In the genomic region with DNA sequence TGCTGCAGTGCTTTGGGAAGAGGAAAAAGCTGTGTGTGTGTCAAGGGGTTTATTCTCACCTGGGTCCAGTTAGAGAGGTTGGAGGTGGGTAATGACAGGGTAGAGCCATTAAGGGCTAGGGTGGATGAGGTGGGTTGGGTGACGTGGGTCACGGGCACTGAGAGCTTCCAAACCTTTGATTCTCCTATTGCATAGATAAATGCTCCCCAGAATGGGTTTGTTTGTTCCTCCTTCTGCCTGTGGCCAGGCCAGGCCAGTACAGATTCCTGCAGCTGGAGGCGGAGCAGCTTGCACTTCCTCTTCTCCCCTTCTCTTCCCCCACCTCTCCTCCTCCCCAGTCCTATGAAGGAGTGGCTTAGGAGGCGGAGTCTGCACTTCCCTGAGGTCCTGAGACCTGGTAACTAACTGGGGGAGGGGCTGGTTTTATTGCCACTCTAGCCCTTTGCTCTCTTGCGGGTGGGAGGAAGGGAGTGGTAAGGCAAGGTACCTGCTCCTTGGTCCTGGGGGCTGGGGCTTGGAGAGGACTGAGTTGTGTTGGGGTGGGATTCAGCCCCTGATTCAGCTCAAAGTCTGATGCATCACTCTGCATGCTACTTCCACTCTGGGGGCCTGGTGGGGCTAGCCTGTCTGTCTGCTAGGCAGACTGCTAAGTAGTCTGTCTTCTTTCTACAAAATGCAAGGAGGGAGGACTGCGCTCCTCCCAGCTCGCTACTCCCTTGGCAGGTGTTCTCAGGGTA, we compare ENCODE assay signal across 6 cellular contexts. TPM values are rescaled to one million over a fixed set of nuclear protein-coding genes. Genes with fewer than 3 reads are reported as not detected.
A peak's percentile ranks its signal among the peaks of the same experiment; 100 is the strongest.
DNase-seq lines count a peak whose midpoint lies in the region; ATAC-seq and TF ChIP-seq lines count a peak whose summit lies in the region.

No MANE protein-coding gene starts in this region.

- TF ChIP-seq RAD21 in SK-N-SH (IDR thresholded peaks at IDR 0.05; ENCODE audit: low read length), result no peak

- H3K27ac ChIP-seq in SK-N-SH (ENCODE audit: low read depth in 2 of 2, low read length in 1 of 2), result no peak overlapping the region
- H3K27ac ChIP-seq in layer of hippocampus (ENCODE audit: low read depth, low read length), result peak overlapping the region; percentile 67

- no peaks in the 10 kb centered on the region for H3K36me3 ChIP-seq in SK-N-SH (replicated peaks in 1 of 2; ENCODE audit: control insufficient read depth in 1 of 2, insufficient read depth in 2 of 2, low read length in 1 of 2)

- WGBS in SK-N-SH (ENCODE audit: low lambda C conversion rate), result 100% methylated on average over 4 of the region's 7 CpGs

- no peak overlapping the region for H3K4me2 ChIP-seq in SK-N-SH

- ATAC-seq in HG03103 (IDR thresholded peaks at IDR 0.05; ENCODE audit: low read depth, unreplicated experiment) (peak; percentile 58), GM18870 (IDR thresholded peaks at IDR 0.05; ENCODE audit: unreplicated experiment) (no peak)

- in situ Hi-C loops in G401 (cut with HindIII; ENCODE audit: low sequenced_read_pairs), result no loop called here

- no peak overlapping the region for H3K4me3 ChIP-seq in SK-N-SH (ENCODE audit: low read depth in 2 of 2, low read length in 1 of 2)

- no peaks in the 10 kb centered on the region for H3K9me2 ChIP-seq in SK-N-SH

- peaks cover 0 to 17% of the 10 kb centered on the region in 2 experiments; a peak in 1 of 4 replicates for H3K4me1 ChIP-seq in SK-N-SH (ENCODE audit: control insufficient read depth in 1 of 2, insufficient read depth in 2 of 2, low read depth in 1 of 2, low read length in 1 of 2)

- no peaks in the 10 kb centered on the region for H3K79me2 ChIP-seq in SK-N-SH (ENCODE audit: insufficient read depth)

- peak; percentile 36 for DNase-seq in G401 (ENCODE audit: low spot score)
- peak; percentile 51 for DNase-seq in SK-N-SH
- DNase-seq in stimulated activated CD4-positive, alpha-beta T cell treated with anti-CD3 and anti-CD28 coated beads, Interleukin-2, amount 100 ng/mL, for 48 hours, result no peak

- no peaks in the 10 kb centered on the region for H4K20me1 ChIP-seq in SK-N-SH (ENCODE audit: insufficient read depth)

- CTCF ChIA-PET in SK-N-SH (lab: Yijun Ruan, JAX), result interaction anchor here (0.6 to 8.5 kb wide), 8 partner anchors 9 to 57 kb away, joined by 3 to 120 read pairs (median 6); partner anchors contain the start of genes PPP1R14D and VPS18

- H3K27me3 ChIP-seq in SK-N-SH (ENCODE audit: insufficient read depth) (peaks cover 9% of the 10 kb centered on the region; the same call in 1 of the 2 replicates), layer of hippocampus (ENCODE audit: control insufficient read depth, insufficient read depth, low read length) (peaks cover 14% of the 10 kb centered on the region)

- no peak for TF ChIP-seq CTCF in SK-N-SH (IDR thresholded peaks at IDR 0.05)

- POLR2A ChIA-PET in SK-N-SH (lab: Yijun Ruan, JAX), result no interaction called here

- peaks cover 3% of the 10 kb centered on the region for H3F3A ChIP-seq in SK-N-SH (replicated peaks; ENCODE audit: insufficient read depth)

- no peak overlapping the region for H2AFZ ChIP-seq in SK-N-SH (ENCODE audit: low read depth)

- H3K9ac ChIP-seq in SK-N-SH, result no peak overlapping the region

- no peaks in the 10 kb centered on the region for H3K9me3 ChIP-seq in SK-N-SH

- TF ChIP-seq EP300 in SK-N-SH (IDR thresholded peaks at IDR 0.05; ENCODE audit: borderline replicate concordance in 1 of 2, low read depth in 1 of 2, low read length in 1 of 2), result no peak

TF ChIP-seq in SK-N-SH, 30 proteins besides CTCF, POLR2A, EP300 and RAD21:
- TF ChIP-seq, protein P1, sequence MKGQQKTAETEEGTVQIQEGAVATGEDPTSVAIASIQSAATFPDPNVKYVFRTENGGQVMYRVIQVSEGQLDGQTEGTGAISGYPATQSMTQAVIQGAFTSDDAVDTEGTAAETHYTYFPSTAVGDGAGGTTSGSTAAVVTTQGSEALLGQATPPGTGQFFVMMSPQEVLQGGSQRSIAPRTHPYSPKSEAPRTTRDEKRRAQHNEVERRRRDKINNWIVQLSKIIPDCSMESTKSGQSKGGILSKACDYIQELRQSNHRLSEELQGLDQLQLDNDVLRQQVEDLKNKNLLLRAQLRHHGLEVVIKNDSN (IDR thresholded peaks at IDR 0.05; ENCODE audit: borderline replicate concordance, low read depth), result no peak
- no peak for TF ChIP-seq FOXJ3 (CRISPR knock-in tag; IDR thresholded peaks at IDR 0.05)
- no peak for TF ChIP-seq TAF1 (IDR thresholded peaks at IDR 0.05; ENCODE audit: borderline replicate concordance, low read depth, low read length)

RNA-seq across cellular contexts. Expression of gene SPINT1, which starts 3.5 kb away (rescaled TPM):
- 0.62 TPM in 1 of 2 replicates, not detected in the other for total RNA-seq in G401 (2014; rRNA removed; shearing (Covaris generic))
- polyA plus RNA-seq in SK-N-SH (2012; rRNA removed), result 0.58 and 2.0 TPM in 2 replicates
- polyA plus RNA-seq in SK-N-SH (2012; cell fraction: cytosol; rRNA removed), result 0.55 and 1.2 TPM in 2 replicates
- polyA plus RNA-seq in SK-N-SH (2012; cell fraction: nucleus; rRNA removed), result 1.8 and 2.0 TPM in 2 replicates

RNA-seq across cellular contexts. Expression of gene PPP1R14D, which starts 18.9 kb away (rescaled TPM):
- total RNA-seq in G401 (2014; rRNA removed; shearing (Covaris generic)), result not detected in 2 replicates
- polyA plus RNA-seq in SK-N-SH (2012; rRNA removed), result not detected in 2 replicates
- polyA plus RNA-seq in SK-N-SH (2012; cell fraction: cytosol; rRNA removed), result not detected in 2 replicates
- polyA plus RNA-seq in SK-N-SH (2012; cell fraction: nucleus; rRNA removed), result not detected in 2 replicates

RNA-seq across cellular contexts. Expression of gene RHOV, which starts 26.6 kb away (rescaled TPM):
- total RNA-seq in G401 (2014; rRNA removed; shearing (Covaris generic)), result 0.24 and 1.7 TPM in 2 replicates
- polyA plus RNA-seq in SK-N-SH (2012; rRNA removed), result 0.49 and 0.62 TPM in 2 replicates
- polyA plus RNA-seq in SK-N-SH (2012; cell fraction: cytosol; rRNA removed), result 0.55 TPM in 2 replicates
- polyA plus RNA-seq in SK-N-SH (2012; cell fraction: nucleus; rRNA removed), result 0.73 and 1.6 TPM in 2 replicates

RNA-seq across cellular contexts. Expression of gene DNAJC17, which starts 40.1 kb away (rescaled TPM):
- total RNA-seq in G401 (2014; rRNA removed; shearing (Covaris generic)), result 49.7 and 100 TPM in 2 replicates
- polyA plus RNA-seq in SK-N-SH (2012; rRNA removed), result 53.1 and 61.6 TPM in 2 replicates
- polyA plus RNA-seq in SK-N-SH (2012; cell fraction: cytosol; rRNA removed), result 48.6 and 49.2 TPM in 2 replicates
- 96.1 and 113 TPM in 2 replicates for polyA plus RNA-seq in SK-N-SH (2012; cell fraction: nucleus; rRNA removed)

RNA-seq across cellular contexts. Expression of gene ZFYVE19, which starts 40.5 kb away (rescaled TPM):
- total RNA-seq in G401 (2014; rRNA removed; shearing (Covaris generic)), result 27.5 and 29.2 TPM in 2 replicates
- polyA plus RNA-seq in SK-N-SH (2012; rRNA removed), result 35.5 and 37.8 TPM in 2 replicates
- polyA plus RNA-seq in SK-N-SH (2012; cell fraction: cytosol; rRNA removed), result 16.8 and 22.1 TPM in 2 replicates
- 141 and 176 TPM in 2 replicates for polyA plus RNA-seq in SK-N-SH (2012; cell fraction: nucleus; rRNA removed)

Comparison
In these comparisons a context has a peak if more than half of its experiments do, and no peak if none do; other contexts are left out.
1. DNase-seq: peak in G401 (single experiment) and SK-N-SH (single experiment); none in stimulated activated CD4-positive, alpha-beta T cell treated with anti-CD3 and anti-CD28 coated beads, Interleukin-2, amount 100 ng/mL, for 48 hours (0 of 2).